34 cellular contexts compared by ENCODE assay signal in the genomic region with DNA sequence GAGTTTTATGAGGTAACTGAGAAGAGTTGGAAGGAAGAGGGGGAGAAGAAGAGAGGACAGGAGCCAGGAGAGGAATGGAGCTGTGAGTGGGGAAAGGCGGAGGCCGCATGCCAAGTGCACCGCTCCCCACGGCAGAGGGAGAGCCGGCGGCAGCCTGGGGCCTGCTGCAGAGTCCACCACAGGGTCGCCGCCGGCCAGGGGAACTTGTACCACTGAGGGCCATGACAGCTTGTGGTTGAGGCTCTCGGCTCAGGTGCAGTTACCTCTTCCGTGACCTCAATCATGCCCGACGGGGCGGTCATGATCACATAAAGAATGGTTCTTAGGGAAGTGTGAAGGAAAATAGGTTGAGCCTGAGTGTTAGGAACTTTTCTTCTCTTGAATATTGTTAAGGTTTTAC.
"Had no signal": no experiment of that assay in that cellular context is flagged by ENCODE, and none has a peak within 500 bp of the region (broad histone marks: within the 10 kb centered on the region; RNA-seq: fewer than 3 reads in every experiment).

No MANE protein-coding gene starts in this region.

- H3K4me1 Mint-ChIP-seq: activated T-helper 17 cell treated with anti-CD3 and anti-CD28 coated beads, Interleukin-2, amount 50 U/mL, for 72 hours; T-helper 17 cell had no signal

- H3K4me1 ChIP-seq: esophagus muscularis mucosa, foreskin keratinocyte, gastrocnemius medialis had no signal

- H3K9me3 Mint-ChIP-seq: activated CD8-positive, alpha-beta T cell treated with anti-CD3 and anti-CD28 coated beads for 36 hours; T-helper 2 cell treated with Interferon-gamma antibody and Interleukin-4, amounts not matched to agents 5 μg/mL and 100 μg/mL, for 36 hours had no signal

- H3K36me3 ChIP-seq: brain microvascular endothelial cell, esophagus muscularis mucosa, gastrocnemius medialis, WERI-Rb-1 had no signal

- FAIRE-seq: astrocyte, bronchial epithelial cell, colon had no signal

- H3K4me3 Mint-ChIP-seq: activated B cell treated with CpG ODN at 0.5 μM for 24 hours; activated CD8-positive, alpha-beta T cell treated with anti-CD3 and anti-CD28 coated beads for 36 hours; activated naive CD8-positive, alpha-beta T cell; activated T-cell treated with anti-CD3 and anti-CD28 coated beads, Interleukin-2, amount 50 U/mL, for 4 hours; activated T-helper 17 cell treated with anti-CD3 and anti-CD28 coated beads, Interleukin-2, amount 50 U/mL, for 72 hours; effector memory CD8-positive, alpha-beta T cell; T-helper 17 cell; T-helper 2 cell treated with Interferon-gamma antibody and Interleukin-4, amounts not matched to agents 5 μg/mL and 100 μg/mL, for 36 hours had no signal

- H3K27me3 Mint-ChIP-seq: activated B cell treated with CpG ODN at 0.5 μM for 24 hours had no signal

- H3K27me3 ChIP-seq: brain microvascular endothelial cell, esophagus muscularis mucosa, gastrocnemius medialis had no signal

- H3K4me3 ChIP-seq: esophagus muscularis mucosa, gastrocnemius medialis had no signal

- H3K27ac ChIP-seq: brain microvascular endothelial cell, esophagus muscularis mucosa, foreskin keratinocyte, gastrocnemius medialis, WERI-Rb-1 had no signal

- DNase-seq: activated B cell treated with CpG ODN at 0.5 μM for 24 hours; activated CD4-positive, alpha-beta T cell treated with anti-CD3 and anti-CD28 coated beads for 48 hours; activated CD4-positive, alpha-beta T cell treated with anti-CD3 and anti-CD28 coated beads, Interleukin-2, amount 50 U/mL, for 1 hour; activated CD4-positive, alpha-beta T cell treated with anti-CD3 and anti-CD28 coated beads, Interleukin-2, amount 50 U/mL, for 48 hours; activated CD8-positive, alpha-beta memory T cell treated with anti-CD3 and anti-CD28 coated beads for 24 hours; activated CD8-positive, alpha-beta T cell treated with anti-CD3 and anti-CD28 coated beads for 36 hours; activated effector memory CD4-positive, alpha-beta T cell treated with Interleukin-2 at 50 U/mL for 16 hours; activated gamma-delta T cell treated with Interleukin-2 at 50 U/mL for 16 hours; activated naive CD4-positive, alpha-beta T cell treated with anti-CD3 and anti-CD28 coated beads, Interleukin-2, amount 50 U/mL, for 16 hours; activated naive CD4-positive, alpha-beta T cell treated with Interleukin-2 at 50 U/mL for 16 hours; activated T-cell treated with anti-CD3 and anti-CD28 coated beads, Interleukin-2, amount 50 U/mL, for 4 hours; amniotic stem cell; anterior cingulate cortex; brain microvascular endothelial cell; caudate nucleus; cortex of kidney; dermis blood vessel endothelial cell; effector CD4-positive, alpha-beta T cell; effector memory CD8-positive, alpha-beta T cell; erythroblast; foreskin keratinocyte; gastrocnemius medialis; T-helper 1 cell; T-helper 17 cell; T1000; WERI-Rb-1 had no signal

- ATAC-seq: activated CD4-positive, CD25-positive, alpha-beta regulatory T cell treated with anti-CD3 and anti-CD28 coated beads, Interleukin-2, amount 50 U/mL, for 24 hours; activated CD8-positive, alpha-beta T cell treated with anti-CD3 and anti-CD28 coated beads for 36 hours; activated T-cell treated with anti-CD3 and anti-CD28 coated beads, Interleukin-2, amount 50 U/mL, for 4 hours; activated T-helper 17 cell treated with anti-CD3 and anti-CD28 coated beads, Interleukin-2, amount 50 U/mL, for 72 hours; effector memory CD8-positive, alpha-beta T cell; foreskin keratinocyte; gastrocnemius medialis; T-helper 17 cell had no signal

- H3K9me3 ChIP-seq: gastrocnemius medialis had no signal

- H3K27ac Mint-ChIP-seq: activated B cell treated with CpG ODN at 0.5 μM for 24 hours; activated CD8-positive, alpha-beta T cell treated with anti-CD3 and anti-CD28 coated beads for 36 hours; activated naive CD8-positive, alpha-beta T cell; activated T-helper 17 cell treated with anti-CD3 and anti-CD28 coated beads, Interleukin-2, amount 50 U/mL, for 72 hours; effector memory CD8-positive, alpha-beta T cell; T-helper 17 cell; T-helper 2 cell treated with Interferon-gamma antibody and Interleukin-4, amounts not matched to agents 5 μg/mL and 100 μg/mL, for 36 hours had no signal
